Comparison of ENCODE assay signal across 24 cellular contexts in the genomic region with DNA sequence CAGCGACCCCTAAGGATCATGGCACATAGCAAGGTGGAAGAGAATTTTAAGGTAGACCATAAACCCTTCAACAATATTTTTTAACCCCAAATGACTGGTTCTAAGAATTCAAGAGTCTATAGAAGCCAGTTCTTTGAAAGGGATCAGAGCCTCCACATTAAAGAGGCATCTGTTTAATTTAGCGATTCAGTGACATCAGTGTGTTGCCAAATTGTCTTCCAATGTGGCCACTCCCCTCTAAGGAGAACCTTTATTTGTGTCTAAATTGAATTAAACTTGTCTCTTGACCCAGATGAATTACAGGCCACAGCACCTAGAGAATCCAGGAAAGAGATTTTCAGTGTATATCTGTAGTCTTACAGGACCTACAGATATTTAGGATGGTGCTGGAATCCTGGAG.
"Had no signal": no experiment of that assay in that cellular context is flagged by ENCODE, and none has a peak within 500 bp of the region (broad histone marks: within the 10 kb centered on the region; RNA-seq: fewer than 3 reads in every experiment).

No MANE protein-coding gene starts in this region.

- H3K4me3 ChIP-seq: colonic mucosa, gastrocnemius medialis, hepatocyte, left lung, ovary, psoas muscle, sigmoid colon, stomach, thyroid gland had no signal

- H3K79me2 ChIP-seq: hepatocyte had no signal

- H3K4me1 ChIP-seq: colonic mucosa, psoas muscle, sigmoid colon had no signal

- H3K36me3 ChIP-seq: colonic mucosa, gastrocnemius medialis, left lung, ovary, sigmoid colon, stomach, thyroid gland had no signal

- H3K27me3 ChIP-seq: colonic mucosa, gastrocnemius medialis, hepatocyte, left lung, ovary, sigmoid colon, stomach, thyroid gland had no signal

- DNase-seq: colonic mucosa; effector CD8-positive, alpha-beta T cell; endodermal cell; foreskin fibroblast; gastrocnemius medialis; head of caudate nucleus; left cardiac atrium; left lung; natural killer cell; occipital lobe; ovary; posterior cingulate gyrus; psoas muscle; right cardiac atrium; stimulated activated CD4-positive, alpha-beta T cell treated with anti-CD3 and anti-CD28 coated beads, Interleukin-2, amount 100 ng/mL, for 24 hours; stimulated activated CD4-positive, alpha-beta T cell treated with anti-CD3 and anti-CD28 coated beads, Interleukin-4, amount 100 ng/mL, for 24 hours; stimulated activated naive CD4-positive, alpha-beta T cell treated with Interleukin-2 at 50 U/mL for 16 hours; stomach; thyroid gland had no signal

- H2AFZ ChIP-seq: hepatocyte had no signal

- H3K4me2 ChIP-seq: hepatocyte had no signal

- ATAC-seq: esophagus mucosa; gastrocnemius medialis; left lung; natural killer cell; psoas muscle; right cardiac atrium; stimulated activated effector memory CD8-positive, alpha-beta T cell treated with anti-CD3 and anti-CD28 coated beads, Interleukin-12 subunit alpha, Interleukin-12 subunit beta, amount 100 ng/mL, for 72 hours had no signal

- H3K27ac ChIP-seq: colonic mucosa, epithelial cell of prostate, gastrocnemius medialis, hepatocyte, left lung, ovary, psoas muscle, sigmoid colon, stomach, thyroid gland had no signal

- H3K9me3 ChIP-seq: colonic mucosa, gastrocnemius medialis, left lung, ovary, psoas muscle, sigmoid colon, stomach, thyroid gland had no signal
